ENCODE assay signal across 8 cellular contexts in genomic region chr2:85911836-85912692, GRCh38. TPM values are rescaled to one million over a fixed set of nuclear protein-coding genes. Genes with fewer than 3 reads are reported as not detected.
DNase-seq lines count a peak whose midpoint lies in the region; ATAC-seq and TF ChIP-seq lines count a peak whose summit lies in the region.

No MANE protein-coding gene starts in this region.

- intact Hi-C loops in activated CD4-positive, alpha-beta memory T cell treated with anti-CD3 and anti-CD28 coated beads for 36 hours (cut with micrococcal nuclease), result no loop called here
- intact Hi-C loops in breast epithelium (cut with DNase I; ENCODE audit: low total_unique reads) (no loop called here), upper lobe of right lung (cut with DNase I) (no loop called here)

- no peaks in the 10 kb centered on the region for H3K36me3 ChIP-seq in breast epithelium
- H3K36me3 ChIP-seq in lung (ENCODE audit: control insufficient read depth in 2 of 2, insufficient read depth in 2 of 2, low read length in 2 of 2), result no peaks in the 10 kb centered on the region
- H3K36me3 ChIP-seq in upper lobe of right lung, result no peaks in the 10 kb centered on the region

- POLR2A ChIA-PET in activated CD4-positive, alpha-beta memory T cell treated with anti-CD3 and anti-CD28 coated beads for 36 hours (lab: Charles Lee), result no interaction called here
- POLR2A ChIA-PET in activated CD4-positive, alpha-beta memory T cell treated with anti-CD3 and anti-CD28 coated beads, Interleukin-2, amount 10 ng/mL, durations not matched to agents 7 days and 5 days (lab: Charles Lee), result interaction anchor here (0.8 kb wide), 1 partner anchor 89 kb away, joined by 3 read pairs; no protein-coding TSS in a partner anchor

- H3K4me1 Mint-ChIP-seq in activated CD4-positive, alpha-beta memory T cell treated with anti-CD3 and anti-CD28 coated beads for 36 hours (ENCODE audit: low read depth), result peaks cover 5% of the 10 kb centered on the region
- H3K4me1 Mint-ChIP-seq in activated CD4-positive, alpha-beta memory T cell treated with anti-CD3 and anti-CD28 coated beads, Interleukin-2, amount 10 ng/mL, durations not matched to agents 7 days and 5 days, result no peaks in the 10 kb centered on the region

- H3K4me3 ChIP-seq in breast epithelium (no peak overlapping the region), lung (no peak overlapping the region), upper lobe of right lung (no peak overlapping the region)

- H3K36me3 Mint-ChIP-seq in activated CD4-positive, alpha-beta memory T cell treated with anti-CD3 and anti-CD28 coated beads for 36 hours, result no peaks in the 10 kb centered on the region
- no peaks in the 10 kb centered on the region for H3K36me3 Mint-ChIP-seq in activated CD4-positive, alpha-beta memory T cell treated with anti-CD3 and anti-CD28 coated beads, Interleukin-2, amount 10 ng/mL, durations not matched to agents 7 days and 5 days (ENCODE audit: low read depth)

- CTCF ChIA-PET in activated CD4-positive, alpha-beta memory T cell treated with anti-CD3 and anti-CD28 coated beads for 36 hours (lab: Charles Lee), result no interaction called here
- CTCF ChIA-PET in activated CD4-positive, alpha-beta memory T cell treated with anti-CD3 and anti-CD28 coated beads, Interleukin-2, amount 10 ng/mL, durations not matched to agents 7 days and 5 days (lab: Charles Lee), result interaction anchor here (0.7 kb wide), 1 partner anchor 23 kb away, joined by 3 read pairs; no protein-coding TSS in a partner anchor

- H3K4me3 Mint-ChIP-seq in activated CD4-positive, alpha-beta memory T cell treated with anti-CD3 and anti-CD28 coated beads for 36 hours, result no peak overlapping the region
- no peak overlapping the region for H3K4me3 Mint-ChIP-seq in activated CD4-positive, alpha-beta memory T cell treated with anti-CD3 and anti-CD28 coated beads, Interleukin-2, amount 10 ng/mL, durations not matched to agents 7 days and 5 days

- ATAC-seq in lung (ENCODE audit: insufficient read depth, low FRiP score) (peak; percentile 16), upper lobe of right lung (peak; percentile 68)

- no peaks in the 10 kb centered on the region for H3K9me3 ChIP-seq in breast epithelium
- H3K9me3 ChIP-seq in lung (ENCODE audit: control insufficient read depth in 2 of 2, insufficient read depth in 1 of 2, low read length in 1 of 2), result no peaks in the 10 kb centered on the region
- no peaks in the 10 kb centered on the region for H3K9me3 ChIP-seq in upper lobe of right lung

- H3K27ac Mint-ChIP-seq in activated CD4-positive, alpha-beta memory T cell treated with anti-CD3 and anti-CD28 coated beads for 36 hours, result no peak overlapping the region
- H3K27ac Mint-ChIP-seq in activated CD4-positive, alpha-beta memory T cell treated with anti-CD3 and anti-CD28 coated beads, Interleukin-2, amount 10 ng/mL, durations not matched to agents 7 days and 5 days, result no peak overlapping the region

- H3K27me3 ChIP-seq in breast epithelium, result no peaks in the 10 kb centered on the region
- no peaks in the 10 kb centered on the region for H3K27me3 ChIP-seq in lung (ENCODE audit: control insufficient read depth, insufficient read depth)
- no peaks in the 10 kb centered on the region for H3K27me3 ChIP-seq in upper lobe of right lung

- TF ChIP-seq POLR2A in breast epithelium (IDR thresholded peaks at IDR 0.05), result no peak

- 66 to 82% methylated on average over 7 of the region's 7 CpGs for WGBS in lung, 2 donors

- peak overlapping the region; percentile 60 to 72 for H3K27ac ChIP-seq in breast epithelium
- peak overlapping the region in 1 of 2 donors; percentile 67 for H3K27ac ChIP-seq in lung (ENCODE audit: low read depth in 1 of 2, low read length in 1 of 2)
- peak overlapping the region; percentile 25 for H3K27ac ChIP-seq in upper lobe of right lung

- peak; percentile 49 for DNase-seq in activated CD4-positive, alpha-beta memory T cell treated with anti-CD3 and anti-CD28 coated beads for 36 hours
- no peak for DNase-seq in activated CD4-positive, alpha-beta memory T cell treated with anti-CD3 and anti-CD28 coated beads, Interleukin-2, amount 10 ng/mL, durations not matched to agents 7 days and 5 days
- no peak for DNase-seq in breast epithelium (ENCODE audit: low spot score in 2 of 2)
- DNase-seq in lung (ENCODE audit: low spot score), result no peak
- DNase-seq in upper lobe of right lung, result no peak
- no peak for DNase-seq in activated T-cell treated with anti-CD3 and anti-CD28 coated beads for 4 hours
- no peak for DNase-seq in NCI-H1105 (lab: John Stamatoyannopoulos, UW)
- no peak for DNase-seq in activated CD4-positive, alpha-beta T cell treated with anti-CD3 and anti-CD28 coated beads, Interleukin-2, amount 50 U/mL, for 4 hours

- H3K27me3 Mint-ChIP-seq in activated CD4-positive, alpha-beta memory T cell treated with anti-CD3 and anti-CD28 coated beads for 36 hours, result no peaks in the 10 kb centered on the region
- peaks cover 6% of the 10 kb centered on the region for H3K27me3 Mint-ChIP-seq in activated CD4-positive, alpha-beta memory T cell treated with anti-CD3 and anti-CD28 coated beads, Interleukin-2, amount 10 ng/mL, durations not matched to agents 7 days and 5 days

- no peaks in the 10 kb centered on the region for H3K4me1 ChIP-seq in breast epithelium
- peaks cover 0 to 3% of the 10 kb centered on the region in 2 donors for H3K4me1 ChIP-seq in lung (ENCODE audit: control insufficient read depth in 2 of 2, insufficient read depth in 2 of 2, low read length in 2 of 2)
- H3K4me1 ChIP-seq in upper lobe of right lung, result peaks cover 7% of the 10 kb centered on the region

- TF ChIP-seq CTCF in breast epithelium (IDR thresholded peaks at IDR 0.05) (no peak), lung (IDR thresholded peaks at IDR 0.05; ENCODE audit: control extremely low read depth, extremely low read depth) (no peak), upper lobe of right lung (IDR thresholded peaks at IDR 0.05) (no peak)

- no peaks in the 10 kb centered on the region for H3K9me3 Mint-ChIP-seq in activated CD4-positive, alpha-beta memory T cell treated with anti-CD3 and anti-CD28 coated beads for 36 hours
- H3K9me3 Mint-ChIP-seq in activated CD4-positive, alpha-beta memory T cell treated with anti-CD3 and anti-CD28 coated beads, Interleukin-2, amount 10 ng/mL, durations not matched to agents 7 days and 5 days, result no peaks in the 10 kb centered on the region

RNA-seq across cellular contexts. Expression of gene ST3GAL5, which starts 23.3 kb away (rescaled TPM):
- total RNA-seq in activated CD4-positive, alpha-beta memory T cell treated with anti-CD3 and anti-CD28 coated beads for 36 hours, result 10 to 100 TPM in 1 of 2 experiments, 1 to 10 TPM in 1; 9.6 to 11.5 TPM
- total RNA-seq in activated CD4-positive, alpha-beta memory T cell treated with anti-CD3 and anti-CD28 coated beads, Interleukin-2, amount 10 ng/mL, durations not matched to agents 7 days and 5 days, result 10 to 100 TPM; 58.3 to 67.1 TPM
- total RNA-seq in breast epithelium (10 to 100 TPM; 20.8 to 52.5 (median 29.5) TPM), lung (100 to 1,000 TPM in 1 of 2 donors, 10 to 100 TPM in 1; 71.1 to 149 TPM), upper lobe of right lung (76.7 TPM)
- polyA plus RNA-seq in lung, result 10 to 100 TPM; 31.1 to 57.7 TPM
